Comparison of ENCODE assay signal across 11 cellular contexts in the genomic region with DNA sequence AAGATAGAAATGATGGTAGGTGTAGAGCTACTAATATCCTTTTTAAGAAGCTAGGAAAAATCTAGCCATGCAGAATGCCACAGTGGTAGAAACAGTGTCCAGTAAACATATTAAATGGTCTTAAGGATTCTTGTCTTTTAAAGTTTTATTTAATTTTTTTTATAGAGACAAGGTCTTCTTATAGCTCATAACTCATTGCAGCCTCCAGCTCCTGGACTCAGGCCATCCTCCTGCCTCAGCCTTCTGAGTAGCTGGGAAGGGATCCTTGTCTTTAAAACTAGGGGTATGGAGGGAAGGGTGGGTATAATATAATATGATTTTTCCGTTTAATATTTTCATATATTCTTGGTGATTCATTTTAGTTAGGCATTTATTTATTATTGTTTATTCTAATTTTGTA. TPM values are rescaled to one million over a fixed set of nuclear protein-coding genes. Genes with fewer than 3 reads are reported as not detected.
DNase-seq lines count a peak whose midpoint lies in the region; ATAC-seq and TF ChIP-seq lines count a peak whose summit lies in the region.
"Had no signal": no experiment of that assay in that cellular context is flagged by ENCODE, and none has a peak within 500 bp of the region (broad histone marks: within the 10 kb centered on the region; RNA-seq: fewer than 3 reads in every experiment).

No MANE protein-coding gene starts in this region.

- no peak for ATAC-seq in activated naive CD4-positive, alpha-beta T cell treated with anti-CD3 and anti-CD28 coated beads, Interleukin-2, amount 50 U/mL, for 72 hours
- no peak for ATAC-seq in activated T-helper 17 cell treated with anti-CD3 and anti-CD28 coated beads, Interleukin-2, amount 50 U/mL, for 72 hours (replicated peaks)
- no peak for ATAC-seq in HG03432 (IDR thresholded peaks at IDR 0.05; ENCODE audit: unreplicated experiment)
- ATAC-seq: gastrocnemius medialis had no signal

- TF ChIP-seq CTCF in type B pancreatic cell (conservative IDR thresholded peaks at IDR 0.05): no peak

- DNase-seq in activated naive CD4-positive, alpha-beta T cell treated with anti-CD3 and anti-CD28 coated beads, Interleukin-2, amount 50 U/mL, for 72 hours (ENCODE audit: low spot score in 2 of 2): no peak
- DNase-seq in type B pancreatic cell (ENCODE audit: extremely low spot score, unreplicated experiment) (no peak), NCI-H1105 (lab: John Stamatoyannopoulos, UW) (no peak), NCI-H2196 treated with DMSO at 0.1 percent for 48 hours (lab: John Stamatoyannopoulos, UW; ENCODE audit: unreplicated experiment) (no peak)
- DNase-seq: gastrocnemius medialis, NCI-H1105 treated with DMSO at 0.1 percent for 48 hours had no signal

- no peaks in the 10 kb centered on the region for H3K27me3 ChIP-seq in iPS-15b (ENCODE audit: control insufficient read depth, insufficient read depth, low read length)
- H3K27me3 ChIP-seq: gastrocnemius medialis, SJSA1 had no signal

- peak overlapping the region; percentile 63 for H3K27ac Mint-ChIP-seq in activated naive CD4-positive, alpha-beta T cell treated with anti-CD3 and anti-CD28 coated beads, Interleukin-2, amount 50 U/mL, for 24 hours
- no peak overlapping the region for H3K27ac Mint-ChIP-seq in activated naive CD4-positive, alpha-beta T cell treated with anti-CD3 and anti-CD28 coated beads, Interleukin-2, amount 50 U/mL, for 72 hours
- H3K27ac Mint-ChIP-seq in activated T-helper 17 cell treated with anti-CD3 and anti-CD28 coated beads, Interleukin-2, amount 50 U/mL, for 72 hours: peak overlapping the region; percentile 10
- H3K27ac Mint-ChIP-seq in type B pancreatic cell: peak overlapping the region; percentile 91

- H3K4me1 Mint-ChIP-seq in activated naive CD4-positive, alpha-beta T cell treated with anti-CD3 and anti-CD28 coated beads, Interleukin-2, amount 50 U/mL, for 24 hours: peaks cover 56% of the 10 kb centered on the region
- peaks cover 36% of the 10 kb centered on the region for H3K4me1 Mint-ChIP-seq in activated T-helper 17 cell treated with anti-CD3 and anti-CD28 coated beads, Interleukin-2, amount 50 U/mL, for 72 hours
- peaks cover 33% of the 10 kb centered on the region for H3K4me1 Mint-ChIP-seq in type B pancreatic cell (ENCODE audit: unreplicated experiment)

- H3K4me3 Mint-ChIP-seq in activated naive CD4-positive, alpha-beta T cell treated with anti-CD3 and anti-CD28 coated beads, Interleukin-2, amount 50 U/mL, for 24 hours: peak overlapping the region; percentile 95
- peak overlapping the region; percentile 93 for H3K4me3 Mint-ChIP-seq in activated T-helper 17 cell treated with anti-CD3 and anti-CD28 coated beads, Interleukin-2, amount 50 U/mL, for 72 hours
- H3K4me3 Mint-ChIP-seq in type B pancreatic cell: peak overlapping the region; percentile 94

- no peaks in the 10 kb centered on the region for H3K9me3 Mint-ChIP-seq in activated naive CD4-positive, alpha-beta T cell treated with anti-CD3 and anti-CD28 coated beads, Interleukin-2, amount 50 U/mL, for 24 hours
- no peaks in the 10 kb centered on the region for H3K9me3 Mint-ChIP-seq in activated naive CD4-positive, alpha-beta T cell treated with anti-CD3 and anti-CD28 coated beads, Interleukin-2, amount 50 U/mL, for 72 hours
- H3K9me3 Mint-ChIP-seq in activated T-helper 17 cell treated with anti-CD3 and anti-CD28 coated beads, Interleukin-2, amount 50 U/mL, for 72 hours: no peaks in the 10 kb centered on the region
- no peaks in the 10 kb centered on the region for H3K9me3 Mint-ChIP-seq in type B pancreatic cell

- H3K36me3 ChIP-seq in iPS-15b (ENCODE audit: control insufficient read depth, insufficient read depth, low read length): peaks cover 2% of the 10 kb centered on the region

- H3K4me1 ChIP-seq in iPS-15b (ENCODE audit: control insufficient read depth, insufficient read depth, low read length): peaks cover 4% of the 10 kb centered on the region

- no peaks in the 10 kb centered on the region for H3K27me3 Mint-ChIP-seq in activated naive CD4-positive, alpha-beta T cell treated with anti-CD3 and anti-CD28 coated beads, Interleukin-2, amount 50 U/mL, for 24 hours
- H3K27me3 Mint-ChIP-seq in activated T-helper 17 cell treated with anti-CD3 and anti-CD28 coated beads, Interleukin-2, amount 50 U/mL, for 72 hours: no peaks in the 10 kb centered on the region
- H3K27me3 Mint-ChIP-seq in type B pancreatic cell: no peaks in the 10 kb centered on the region

- H3K9ac ChIP-seq in iPS-15b (ENCODE audit: low read depth, low read length): no peak overlapping the region

- no peaks in the 10 kb centered on the region for H3K9me3 ChIP-seq in iPS-15b (ENCODE audit: control insufficient read depth, insufficient read depth, low read length)
- H3K9me3 ChIP-seq: gastrocnemius medialis had no signal

- peak overlapping the region; percentile 98 for H3K4me3 ChIP-seq in iPS-15b (ENCODE audit: low read depth, low read length)
- H3K4me3 ChIP-seq: SJSA1 had no signal

- H3K36me3 Mint-ChIP-seq in activated naive CD4-positive, alpha-beta T cell treated with anti-CD3 and anti-CD28 coated beads, Interleukin-2, amount 50 U/mL, for 24 hours: peaks cover 19% of the 10 kb centered on the region
- H3K36me3 Mint-ChIP-seq in activated naive CD4-positive, alpha-beta T cell treated with anti-CD3 and anti-CD28 coated beads, Interleukin-2, amount 50 U/mL, for 72 hours: peaks cover 34% of the 10 kb centered on the region in 2 donors
- peaks cover 76% of the 10 kb centered on the region for H3K36me3 Mint-ChIP-seq in activated T-helper 17 cell treated with anti-CD3 and anti-CD28 coated beads, Interleukin-2, amount 50 U/mL, for 72 hours (ENCODE audit: low read depth)
- peaks cover 32% of the 10 kb centered on the region for H3K36me3 Mint-ChIP-seq in type B pancreatic cell

RNA-seq across cellular contexts. Expression of a gene that starts 3.8 kb away (rescaled TPM):
- 10 to 100 TPM; 64.5 to 71.3 TPM for total RNA-seq in activated naive CD4-positive, alpha-beta T cell treated with anti-CD3 and anti-CD28 coated beads, Interleukin-2, amount 50 U/mL, for 72 hours
- total RNA-seq in activated T-helper 17 cell treated with anti-CD3 and anti-CD28 coated beads, Interleukin-2, amount 50 U/mL, for 72 hours: 10 to 100 TPM; 60.5 to 81.9 TPM
- 69.2 and 96.0 TPM in 2 replicates for total RNA-seq in type B pancreatic cell (ENCODE audit: low replicate concordance)

RNA-seq across cellular contexts. Expression of a gene that starts 53.5 kb away (rescaled TPM):
- 10 to 100 TPM in 1 of 2 donors, under 1 TPM in 1; 0.77 to 20.4 TPM for total RNA-seq in activated naive CD4-positive, alpha-beta T cell treated with anti-CD3 and anti-CD28 coated beads, Interleukin-2, amount 50 U/mL, for 72 hours
- total RNA-seq in activated T-helper 17 cell treated with anti-CD3 and anti-CD28 coated beads, Interleukin-2, amount 50 U/mL, for 72 hours: 1 to 10 TPM; 5.1 to 7.7 TPM
- total RNA-seq in type B pancreatic cell (ENCODE audit: low replicate concordance): 19.8 and 25.7 TPM in 2 replicates

Comparison
In these comparisons a context has a peak if more than half of its experiments do, and no peak if none do; other contexts are left out.
1. H3K27ac Mint-ChIP-seq: peak in activated naive CD4-positive, alpha-beta T cell treated with anti-CD3 and anti-CD28 coated beads, Interleukin-2, amount 50 U/mL, for 24 hours (single experiment), activated T-helper 17 cell treated with anti-CD3 and anti-CD28 coated beads, Interleukin-2, amount 50 U/mL, for 72 hours (single experiment) and type B pancreatic cell (single experiment); none in activated naive CD4-positive, alpha-beta T cell treated with anti-CD3 and anti-CD28 coated beads, Interleukin-2, amount 50 U/mL, for 72 hours (0 of 2).
2. Peak in every context shown above with its lines, with median percentiles within 50 percentile points of each other: H3K4me3 Mint-ChIP-seq.